In the genomic region with DNA sequence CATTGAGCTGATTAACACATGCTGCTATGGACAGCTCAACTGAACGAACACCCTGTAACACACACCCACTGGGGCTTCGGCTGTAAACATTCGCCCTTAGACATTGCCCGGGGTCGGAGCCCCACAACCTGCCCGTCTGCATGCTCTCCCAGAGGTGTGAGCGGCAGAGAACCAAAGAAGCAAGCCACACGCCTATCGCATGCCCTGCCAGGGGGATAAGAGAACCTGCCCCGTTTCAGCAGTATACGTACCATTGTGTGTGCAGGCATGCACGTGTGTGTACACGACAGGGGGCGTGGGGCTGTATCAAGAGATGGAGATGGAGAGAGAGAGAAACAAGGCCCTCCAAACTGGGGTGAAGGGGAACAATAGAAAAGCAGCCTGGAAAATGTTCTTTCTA, we compare ENCODE assay signal across 8 cellular contexts.
"Had no signal": no experiment of that assay in that cellular context is flagged by ENCODE, and none has a peak within 500 bp of the region (broad histone marks: within the 10 kb centered on the region; RNA-seq: fewer than 3 reads in every experiment).

No MANE protein-coding gene starts in this region.

- FAIRE-seq: G401.6, GM12878, GM12891, GM12892, GM18507, GM19239 had no signal

- H3K4me3 ChIP-seq: GM12878 had no signal

- ATAC-seq: GM12878 had no signal

- DNase-seq: GDM1, GF-D8 had no signal
